20 cellular contexts compared by ENCODE assay signal in genomic region chr18:28689591-28689990, GRCh38.
"Had no signal": no experiment of that assay in that cellular context is flagged by ENCODE, and none has a peak within 500 bp of the region (broad histone marks: within the 10 kb centered on the region; RNA-seq: fewer than 3 reads in every experiment).

No MANE protein-coding gene starts in this region.

- H3K36me3 ChIP-seq: adrenal gland, ascending aorta, breast epithelium, esophagus squamous epithelium, spleen, suprapubic skin, tibial nerve had no signal

- H3K4me3 ChIP-seq: adrenal gland, ascending aorta, breast epithelium, esophagus squamous epithelium, spleen, suprapubic skin, tibial nerve had no signal

- ATAC-seq: left ventricle myocardium superior, right cardiac atrium had no signal

- H3K4me1 ChIP-seq: adrenal gland, ascending aorta, breast epithelium, esophagus squamous epithelium, spleen, suprapubic skin, tibial nerve had no signal

- H3K27ac ChIP-seq: adrenal gland, ascending aorta, breast epithelium, epithelial cell of prostate, esophagus squamous epithelium, spleen, suprapubic skin, tibial nerve had no signal

- DNase-seq: activated CD4-positive, alpha-beta T cell treated with anti-CD3 and anti-CD28 coated beads for 4 hours; activated CD4-positive, alpha-beta T cell treated with anti-CD3 and anti-CD28 coated beads, Interleukin-2, amount 50 U/mL, for 4 hours; activated CD8-positive, alpha-beta memory T cell treated with anti-CD3 and anti-CD28 coated beads for 24 hours; activated effector memory CD4-positive, alpha-beta T cell treated with anti-CD3 and anti-CD28 coated beads, Interleukin-2, amount 50 U/mL, for 16 hours; activated naive CD4-positive, alpha-beta T cell treated with anti-CD3 and anti-CD28 coated beads for 36 hours; activated naive CD8-positive, alpha-beta T cell treated with anti-CD3 and anti-CD28 coated beads for 36 hours; adrenal gland; effector CD8-positive, alpha-beta T cell; esophagus squamous epithelium; left ventricle myocardium superior; naive B cell; right cardiac atrium; spleen; stimulated activated naive CD4-positive, alpha-beta T cell; T-helper 1 cell had no signal

- H3K27me3 ChIP-seq: adrenal gland, ascending aorta, breast epithelium, esophagus squamous epithelium, spleen, suprapubic skin, tibial nerve had no signal

- H3K9me3 ChIP-seq: adrenal gland, ascending aorta, breast epithelium, esophagus squamous epithelium, suprapubic skin, tibial nerve had no signal
